Comparison of ENCODE assay signal across 8 cellular contexts in genomic region chr7:141071855-141072547, GRCh38. TPM values are rescaled to one million over a fixed set of nuclear protein-coding genes. Genes with fewer than 3 reads are reported as not detected.
DNase-seq lines count a peak whose midpoint lies in the region; ATAC-seq and FAIRE-seq lines count a peak whose summit lies in the region.

No MANE protein-coding gene starts in this region.

- WGBS in ectodermal cell, 2 experiments: 2 to 4% methylated on average over 20 to 21 of the region's 21 CpGs
- no CpG with 5 or more reads among the region's 21 CpGs for WGBS in neuronal stem cell (ENCODE audit: extremely low coverage in 2 of 2, insufficient read length in 2 of 2, insufficient replicate concordance in 1 of 2), 2 donors

- H3K4me3 ChIP-seq in ectodermal cell (ENCODE audit: insufficient read depth, low read depth, low read length): peak overlapping the region; percentile 50
- peak overlapping the region; percentile 52 to 83 for H3K4me3 ChIP-seq in neuronal stem cell (ENCODE audit: low read length in 2 of 2)

- H2AK5ac ChIP-seq in neuronal stem cell (ENCODE audit: low read depth, low read length): no peak overlapping the region

- H3K4me1 ChIP-seq in ectodermal cell (ENCODE audit: control insufficient read depth, insufficient read depth, low read length) (peaks cover 13% of the 10 kb centered on the region), neuronal stem cell (ENCODE audit: control insufficient read depth in 2 of 2, insufficient read depth in 1 of 2, low read depth in 1 of 2, low read length in 2 of 2) (peaks cover 6 to 23% of the 10 kb centered on the region in 2 donors)

- no peak overlapping the region for H2BK12ac ChIP-seq in neuronal stem cell (ENCODE audit: low read length)

- peaks cover 2% of the 10 kb centered on the region for H3K79me1 ChIP-seq in neuronal stem cell (ENCODE audit: low read depth, low read length)

- H3K4me2 ChIP-seq in neuronal stem cell (ENCODE audit: insufficient read depth, low read length, poor library complexity, severe bottlenecking): peak overlapping the region; percentile 84

- H4K8ac ChIP-seq in neuronal stem cell (ENCODE audit: low read depth, low read length): no peak overlapping the region

- H2BK120ac ChIP-seq in neuronal stem cell (ENCODE audit: low read depth, low read length): no peak overlapping the region

- peak overlapping the region; percentile 66 for H3K9ac ChIP-seq in neuronal stem cell (ENCODE audit: low read depth, low read length, poor library complexity)

- H3K14ac ChIP-seq in neuronal stem cell (ENCODE audit: low read length): no peak overlapping the region

- H3K27ac ChIP-seq in ectodermal cell (ENCODE audit: insufficient read depth, low read depth, low read length, poor library complexity, severe bottlenecking): no peak overlapping the region
- H3K27ac ChIP-seq in neuronal stem cell (replicated peaks; ENCODE audit: low read length): no peak overlapping the region

- H3K9me3 ChIP-seq in ectodermal cell (ENCODE audit: control insufficient read depth, low read length) (no peaks in the 10 kb centered on the region), neuronal stem cell (replicated peaks in 1 of 2; ENCODE audit: control insufficient read depth in 2 of 2, insufficient read depth in 1 of 2, low read depth in 1 of 2, low read length in 2 of 2) (no peaks in the 10 kb centered on the region)

- H4K91ac ChIP-seq in neuronal stem cell (ENCODE audit: low read depth, low read length, poor library complexity): no peak overlapping the region

- no peaks in the 10 kb centered on the region for H3K36me3 ChIP-seq in ectodermal cell (ENCODE audit: control insufficient read depth, insufficient read depth, low read length)
- H3K36me3 ChIP-seq in neuronal stem cell (replicated peaks in 1 of 2; ENCODE audit: control insufficient read depth in 2 of 2, insufficient read depth in 2 of 2, low read length in 2 of 2): no peaks in the 10 kb centered on the region

- no peak overlapping the region for H2BK5ac ChIP-seq in neuronal stem cell (ENCODE audit: low read length)

- H3K18ac ChIP-seq in neuronal stem cell (ENCODE audit: low read length): peak overlapping the region; percentile 93

- peak overlapping the region; percentile 91 for H2BK15ac ChIP-seq in neuronal stem cell (ENCODE audit: low read length)

- peak; percentile 48 for DNase-seq in NCI-H345 (lab: John Stamatoyannopoulos, UW)
- DNase-seq in NCI-H345 treated with DMSO at 0.1 percent for 48 hours (lab: John Stamatoyannopoulos, UW; ENCODE audit: unreplicated experiment): no peak
- DNase-seq in NCI-H526 treated with DMSO at 0.1 percent for 48 hours (lab: John Stamatoyannopoulos, UW): peak; percentile 82
- DNase-seq in neuronal stem cell (ENCODE audit: low spot score): peak; percentile 26
- no peak for DNase-seq in RCC 7860 (ENCODE audit: low spot score)

- no peak overlapping the region for H3K4ac ChIP-seq in neuronal stem cell (ENCODE audit: low read length)

- H3K27me3 ChIP-seq in ectodermal cell (ENCODE audit: control insufficient read depth, insufficient read depth, low read length, poor library complexity, severe bottlenecking) (peaks cover 63% of the 10 kb centered on the region), neuronal stem cell (ENCODE audit: control insufficient read depth in 3 of 3, insufficient read depth in 3 of 3, low read depth in 1 of 3, low read length in 3 of 3) (peaks cover 0 to 65% (median 6%) of the 10 kb centered on the region in 3 experiments)

- H2AFZ ChIP-seq in neuronal stem cell (ENCODE audit: low read length): peak overlapping the region; percentile 99

- FAIRE-seq in RCC 7860 (lab: Jason Lieb, UNC): no peak

- peak overlapping the region; percentile 88 for H3K23ac ChIP-seq in neuronal stem cell (ENCODE audit: low read depth, low read length, poor library complexity)

- ATAC-seq in HG03354 (IDR thresholded peaks at IDR 0.05; ENCODE audit: poor library complexity, severe bottlenecking, unreplicated experiment) (no peak), GM19328 (IDR thresholded peaks at IDR 0.05; ENCODE audit: unreplicated experiment) (no peak)

RNA-seq across cellular contexts. Expression of gene TMEM178B, which starts 1.9 kb away (rescaled TPM):
- polyA plus RNA-seq in ectodermal cell (2013, experiment 1 of 4): 3.5 TPM
- 4.7 TPM for polyA plus RNA-seq in ectodermal cell (2013, experiment 2 of 4)
- 2.5 TPM for polyA plus RNA-seq in ectodermal cell (2013, experiment 3 of 4)
- 3.0 TPM for polyA plus RNA-seq in ectodermal cell (2013, experiment 4 of 4)
- 4.0 TPM for polyA plus RNA-seq in neuronal stem cell (2013, experiment 1 of 2)
- polyA plus RNA-seq in neuronal stem cell (2013, experiment 2 of 2): 4.4 TPM

RNA-seq across cellular contexts. Expression of gene MRPS33, which starts 57.2 kb away (rescaled TPM):
- polyA plus RNA-seq in ectodermal cell (2013, experiment 1 of 4): 56.2 TPM
- polyA plus RNA-seq in ectodermal cell (2013, experiment 2 of 4): 49.4 TPM
- polyA plus RNA-seq in ectodermal cell (2013, experiment 3 of 4): 40.1 TPM
- 49.3 TPM for polyA plus RNA-seq in ectodermal cell (2013, experiment 4 of 4)
- 77.3 TPM for polyA plus RNA-seq in neuronal stem cell (2013, experiment 1 of 2)
- 69.8 TPM for polyA plus RNA-seq in neuronal stem cell (2013, experiment 2 of 2)

Comparison
In these comparisons a context has a peak if more than half of its experiments do, and no peak if none do; other contexts are left out.
1. DNase-seq: peak in NCI-H345 (single experiment), NCI-H526 treated with DMSO at 0.1 percent for 48 hours (single experiment) and neuronal stem cell (single experiment); none in NCI-H345 treated with DMSO at 0.1 percent for 48 hours (single experiment) and RCC 7860 (single experiment).